In the genomic region with DNA sequence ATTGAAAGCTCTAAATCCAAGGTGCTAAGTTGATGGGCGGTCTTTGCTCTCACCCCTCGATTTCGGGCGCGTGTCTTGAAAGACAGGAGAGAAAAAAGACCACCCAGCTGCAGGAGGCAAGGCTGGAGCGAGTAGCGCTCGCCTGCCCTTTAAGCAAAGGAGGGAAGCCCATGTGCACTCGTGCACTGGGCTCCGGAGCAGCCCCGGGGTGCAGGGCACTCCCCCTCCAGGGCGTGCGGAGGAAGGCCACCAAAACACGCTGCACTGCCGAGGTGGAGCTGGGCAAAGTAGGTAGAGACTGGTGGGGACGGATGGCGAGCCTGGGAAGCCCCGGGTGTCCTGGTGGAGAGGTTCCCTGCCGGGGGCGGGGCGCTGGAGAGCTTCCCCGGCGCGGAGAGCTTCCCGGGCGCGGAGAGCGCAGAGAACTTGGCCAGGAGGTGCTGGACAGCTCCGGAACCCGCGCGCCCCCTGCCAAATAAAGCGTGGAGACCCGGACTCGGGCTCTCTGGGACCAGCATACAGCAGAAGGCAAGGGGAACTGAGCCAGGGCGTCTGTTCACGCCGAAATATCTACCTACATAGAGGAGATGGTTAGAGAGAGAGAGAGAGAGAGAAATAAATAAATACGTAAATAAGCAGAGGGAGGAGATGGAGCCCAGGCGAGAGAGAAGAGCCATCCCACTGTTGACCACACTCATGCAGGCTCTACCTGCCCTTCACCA, we compare ENCODE assay signal across 8 cellular contexts. TPM values are rescaled to one million over a fixed set of nuclear protein-coding genes. Genes with fewer than 3 reads are reported as not detected.
DNase-seq lines count a peak whose midpoint lies in the region; ATAC-seq and TF ChIP-seq lines count a peak whose summit lies in the region.

No MANE protein-coding gene starts in this region.

- H3K4me3 ChIP-seq in GM12875 (ENCODE audit: low read depth, low read length) = peak overlapping the region; percentile 42

- peak overlapping the region; percentile 22 for H3K27ac Mint-ChIP-seq in T-helper 17 cell

- DNase-seq in HK-2 (ENCODE audit: unreplicated experiment) = peak; percentile 58
- peak; percentile 25 to 29 (median 26) for DNase-seq in T-helper 17 cell
- peak; percentile 56 to 62 for DNase-seq in T47D (ENCODE audit: low read depth in 1 of 2, low spot score in 1 of 2)
- DNase-seq in islet precursor cell = peak; percentile 92
- peak; percentile 51 to 61 for DNase-seq in stimulated activated CD4-positive, alpha-beta T cell treated with anti-CD3 and anti-CD28 coated beads, Interleukin-2, amount 100 ng/mL, for 24 hours
- no peak for DNase-seq in NCI-H2107 treated with DMSO at 0.1 percent for 48 hours (lab: John Stamatoyannopoulos, UW; ENCODE audit: unreplicated experiment)

- 0 out of 2 replicates have a peak, but pooled peaks have one; percentile 12 for TF ChIP-seq CTCF in GM12875 (IDR thresholded peaks at IDR 0.05; ENCODE audit: borderline replicate concordance, insufficient read depth, low read depth, low read length)

- no peaks in the 10 kb centered on the region for H3K9me3 ChIP-seq in T-helper 17 cell (ENCODE audit: control insufficient read depth, low read length, poor library complexity, severe bottlenecking)

- ATAC-seq in T-helper 17 cell = peak; percentile 77
- ATAC-seq in HG03196 (IDR thresholded peaks at IDR 0.05; ENCODE audit: unreplicated experiment) = no peak

- H3K36me3 Mint-ChIP-seq in T-helper 17 cell (ENCODE audit: low read depth) = peaks cover 2% of the 10 kb centered on the region

- peaks cover 16% of the 10 kb centered on the region for H3K4me1 Mint-ChIP-seq in T-helper 17 cell

- H3K4me3 Mint-ChIP-seq in T-helper 17 cell = peak overlapping the region; percentile 96

- in situ Hi-C loops in T47D (cut with HindIII; ENCODE audit: low pct_unique_long_range_greater_than_20kb, low sequenced_read_pairs) = no loop called here

- H3K27me3 Mint-ChIP-seq in T-helper 17 cell = peaks cover 13% of the 10 kb centered on the region

RNA-seq across cellular contexts. Expression of a gene that starts 0.6 kb away (rescaled TPM):
- total RNA-seq in T-helper 17 cell = 100 to 1,000 TPM in 1 of 2 donors, 10 to 100 TPM in 1; 62.5 to 110 TPM
